In the genomic region with DNA sequence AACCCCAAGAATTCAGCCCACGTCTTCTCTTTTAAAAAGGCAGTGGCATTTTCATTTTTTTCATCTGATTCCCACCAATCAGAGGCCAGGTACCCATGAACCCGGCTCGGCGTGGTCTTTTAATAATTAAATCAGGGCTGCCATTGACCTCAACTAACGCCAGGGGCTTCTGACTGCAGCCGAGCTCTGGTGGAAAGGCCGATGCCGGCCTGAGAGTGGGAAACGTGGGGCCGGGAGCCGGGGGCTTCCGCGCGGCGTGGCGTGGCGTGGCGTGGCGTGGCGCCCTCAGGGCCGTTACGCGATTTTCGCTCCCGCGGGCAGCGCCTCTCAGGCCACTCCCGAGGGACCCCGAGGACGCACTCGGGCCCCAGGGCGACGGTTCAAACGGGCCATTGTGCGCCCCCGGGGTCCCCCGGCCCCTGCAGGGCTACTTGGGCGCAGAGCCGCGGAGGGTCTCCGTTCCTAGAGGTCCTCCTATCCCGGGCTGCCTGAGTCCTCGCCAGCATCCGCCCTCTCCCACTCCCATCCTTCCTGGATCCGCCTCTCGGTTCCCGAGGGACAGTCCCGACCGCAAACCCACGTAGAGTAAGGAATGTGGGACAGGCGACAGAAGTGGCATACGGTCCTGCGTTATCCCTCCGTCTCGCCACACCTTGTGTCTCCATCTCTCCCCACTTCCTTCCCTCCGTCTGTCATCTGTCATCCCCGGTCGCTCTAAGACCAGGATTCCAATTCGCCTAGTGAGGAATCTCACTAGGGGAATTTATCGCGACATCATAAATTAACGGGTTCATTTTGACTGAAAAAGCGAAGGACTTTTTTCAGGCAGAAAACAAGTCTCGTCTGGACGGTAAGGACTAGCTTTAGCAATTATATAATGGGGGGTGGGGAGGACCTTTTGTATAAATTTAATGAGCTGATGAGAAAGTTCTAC, we compare ENCODE assay signal across 1 cellular context.
A peak's percentile ranks its signal among the peaks of the same experiment; 100 is the strongest.
TF ChIP-seq lines count a peak whose summit lies in the region.

No MANE protein-coding gene starts in this region.

TF ChIP-seq in HepG2, 621 proteins besides CTCF, POLR2A, EP300 and RAD21 (continued from another document):
- TF ChIP-seq, protein P1, sequence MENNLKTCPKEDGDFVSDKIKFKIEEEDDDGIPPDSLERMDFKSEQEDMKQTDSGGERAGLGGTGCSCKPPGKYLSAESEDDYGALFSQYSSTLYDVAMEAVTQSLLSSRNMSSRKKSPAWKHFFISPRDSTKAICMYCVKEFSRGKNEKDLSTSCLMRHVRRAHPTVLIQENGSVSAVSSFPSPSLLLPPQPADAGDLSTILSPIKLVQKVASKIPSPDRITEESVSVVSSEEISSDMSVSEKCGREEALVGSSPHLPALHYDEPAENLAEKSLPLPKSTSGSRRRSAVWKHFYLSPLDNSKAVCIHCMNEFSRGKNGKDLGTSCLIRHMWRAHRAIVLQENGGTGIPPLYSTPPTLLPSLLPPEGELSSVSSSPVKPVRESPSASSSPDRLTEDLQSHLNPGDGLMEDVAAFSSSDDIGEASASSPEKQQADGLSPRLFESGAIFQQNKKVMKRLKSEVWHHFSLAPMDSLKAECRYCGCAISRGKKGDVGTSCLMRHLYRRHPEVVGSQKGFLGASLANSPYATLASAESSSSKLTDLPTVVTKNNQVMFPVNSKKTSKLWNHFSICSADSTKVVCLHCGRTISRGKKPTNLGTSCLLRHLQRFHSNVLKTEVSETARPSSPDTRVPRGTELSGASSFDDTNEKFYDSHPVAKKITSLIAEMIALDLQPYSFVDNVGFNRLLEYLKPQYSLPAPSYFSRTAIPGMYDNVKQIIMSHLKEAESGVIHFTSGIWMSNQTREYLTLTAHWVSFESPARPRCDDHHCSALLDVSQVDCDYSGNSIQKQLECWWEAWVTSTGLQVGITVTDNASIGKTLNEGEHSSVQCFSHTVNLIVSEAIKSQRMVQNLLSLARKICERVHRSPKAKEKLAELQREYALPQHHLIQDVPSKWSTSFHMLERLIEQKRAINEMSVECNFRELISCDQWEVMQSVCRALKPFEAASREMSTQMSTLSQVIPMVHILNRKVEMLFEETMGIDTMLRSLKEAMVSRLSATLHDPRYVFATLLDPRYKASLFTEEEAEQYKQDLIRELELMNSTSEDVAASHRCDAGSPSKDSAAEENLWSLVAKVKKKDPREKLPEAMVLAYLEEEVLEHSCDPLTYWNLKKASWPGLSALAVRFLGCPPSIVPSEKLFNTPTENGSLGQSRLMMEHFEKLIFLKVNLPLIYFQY (CRISPR knock-in tag; IDR thresholded peaks at IDR 0.05; ENCODE audit: borderline replicate concordance): no peak
- TF ChIP-seq NFIC (IDR thresholded peaks at IDR 0.05; ENCODE audit: low read length) (no peak), ZNF256 (CRISPR knock-in tag; conservative IDR thresholded peaks at IDR 0.05) (no peak), TIGD3 (CRISPR knock-in tag; IDR thresholded peaks at IDR 0.05; ENCODE audit: borderline replicate concordance) (no peak), ZNF367 (CRISPR knock-in tag; IDR thresholded peaks at IDR 0.05; ENCODE audit: borderline replicate concordance) (no peak), ATF3 (CRISPR knock-in tag; IDR thresholded peaks at IDR 0.05) (no peak), REL (CRISPR knock-in tag; conservative IDR thresholded peaks at IDR 0.05) (no peak; the same call in 1 of the 2 replicates), FOXK2 (IDR thresholded peaks at IDR 0.05) (no peak), ZNF280B (CRISPR knock-in tag; IDR thresholded peaks at IDR 0.05; ENCODE audit: borderline replicate concordance) (peak; percentile 78; the same call in 1 of the 2 replicates)
- TF ChIP-seq, protein P2, sequence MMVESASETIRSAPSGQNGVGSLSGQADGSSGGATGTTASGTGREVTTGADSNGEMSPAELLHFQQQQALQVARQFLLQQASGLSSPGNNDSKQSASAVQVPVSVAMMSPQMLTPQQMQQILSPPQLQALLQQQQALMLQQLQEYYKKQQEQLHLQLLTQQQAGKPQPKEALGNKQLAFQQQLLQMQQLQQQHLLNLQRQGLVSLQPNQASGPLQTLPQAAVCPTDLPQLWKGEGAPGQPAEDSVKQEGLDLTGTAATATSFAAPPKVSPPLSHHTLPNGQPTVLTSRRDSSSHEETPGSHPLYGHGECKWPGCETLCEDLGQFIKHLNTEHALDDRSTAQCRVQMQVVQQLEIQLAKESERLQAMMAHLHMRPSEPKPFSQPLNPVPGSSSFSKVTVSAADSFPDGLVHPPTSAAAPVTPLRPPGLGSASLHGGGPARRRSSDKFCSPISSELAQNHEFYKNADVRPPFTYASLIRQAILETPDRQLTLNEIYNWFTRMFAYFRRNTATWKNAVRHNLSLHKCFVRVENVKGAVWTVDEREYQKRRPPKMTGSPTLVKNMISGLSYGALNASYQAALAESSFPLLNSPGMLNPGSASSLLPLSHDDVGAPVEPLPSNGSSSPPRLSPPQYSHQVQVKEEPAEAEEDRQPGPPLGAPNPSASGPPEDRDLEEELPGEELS (CRISPR knock-in tag; IDR thresholded peaks at IDR 0.05): no peak
